In the genomic region with DNA sequence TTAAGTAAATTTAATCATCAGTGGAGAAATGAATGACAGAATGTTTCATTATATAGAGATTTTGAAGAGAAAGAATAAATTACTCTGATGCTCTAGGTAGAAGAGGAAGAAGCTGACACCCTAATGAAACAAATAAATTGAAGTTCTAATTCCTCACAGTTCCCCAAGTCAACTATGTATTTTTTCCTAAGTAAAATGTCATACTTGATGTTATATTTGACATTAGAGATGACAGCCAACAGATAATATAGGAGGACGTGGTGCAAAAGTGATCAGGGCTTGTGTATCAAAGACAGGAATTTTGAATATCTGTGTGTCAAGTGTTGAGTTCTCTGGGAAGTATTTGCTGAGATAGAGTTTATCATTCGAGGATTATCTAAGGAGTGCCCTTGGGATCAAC, we compare ENCODE assay signal across 9 cellular contexts.
"Had no signal": no experiment of that assay in that cellular context is flagged by ENCODE, and none has a peak within 500 bp of the region (broad histone marks: within the 10 kb centered on the region; RNA-seq: fewer than 3 reads in every experiment).

No MANE protein-coding gene starts in this region.

- H3K27ac Mint-ChIP-seq: GM23338, H9, HFFc6 had no signal

- DNase-seq: GM23248, GOT3, H7, H9, HCEC 1CT, HFFc6 had no signal

- H3K9me3 Mint-ChIP-seq: H9 had no signal

- H3K4me3 Mint-ChIP-seq: GM23338, H9, HFFc6 had no signal

- H3K27ac ChIP-seq: GM23248 had no signal

- H3K4me2 ChIP-seq: GM23338 had no signal

- H3K9ac ChIP-seq: GM23248 had no signal

- H3K36me3 ChIP-seq: HAP-1 had no signal

- H2AFZ ChIP-seq: GM23248, GM23338 had no signal

- ATAC-seq: GM23338, HCT116 had no signal

- H3K9me3 ChIP-seq: HAP-1 had no signal

- H3K4me3 ChIP-seq: GM23248, GM23338, HAP-1 had no signal
